ENCODE assay signal across 20 cellular contexts in genomic region chr2:18433872-18434271, GRCh38.
DNase-seq lines count a peak whose midpoint lies in the region; ATAC-seq, FAIRE-seq and TF ChIP-seq lines count a peak whose summit lies in the region.
"Had no signal": no experiment of that assay in that cellular context is flagged by ENCODE, and none has a peak within 500 bp of the region (broad histone marks: within the 10 kb centered on the region; RNA-seq: fewer than 3 reads in every experiment).

No MANE protein-coding gene starts in this region.

- H3K27me3 ChIP-seq in K562 (ENCODE audit: control insufficient read depth in 2 of 2, insufficient read depth in 2 of 2, low read length in 2 of 2) (no peaks in the 10 kb centered on the region), hepatocyte (no peaks in the 10 kb centered on the region)

- intact Hi-C loops in K562 (cut with micrococcal nuclease) = loop anchor here (2.0 kb wide), 2 partner anchors 929 to 1429 kb away; no protein-coding TSS in a partner anchor

- H3K4me3 ChIP-seq in A549 (no peak overlapping the region), K562 (no peak overlapping the region), hepatocyte (no peak overlapping the region)
- H3K4me3 ChIP-seq: HAP-1 had no signal

- BruUV-seq in K562 (replicated peaks; lab: Mats Ljungman, UMichigan) = no TSS peak

- H3K36me3 ChIP-seq in K562 (ENCODE audit: control insufficient read depth, insufficient read depth, low read length) (no peaks in the 10 kb centered on the region), hepatocyte (replicated peaks; ENCODE audit: insufficient read depth, low read depth) (no peaks in the 10 kb centered on the region)
- H3K36me3 ChIP-seq: HAP-1 had no signal

- H3K4me1 ChIP-seq in A549 (no peaks in the 10 kb centered on the region), K562 (replicated peaks in 1 of 2; ENCODE audit: control insufficient read depth in 2 of 2, insufficient read depth in 2 of 2, low read length in 2 of 2) (no peaks in the 10 kb centered on the region), hepatocyte (ENCODE audit: insufficient read depth) (peaks cover 19% of the 10 kb centered on the region)

- no peaks in the 10 kb centered on the region for H3K79me2 ChIP-seq in K562 (ENCODE audit: control insufficient read depth, insufficient read depth, low read length)
- H3K79me2 ChIP-seq in hepatocyte = no peaks in the 10 kb centered on the region

- H3K9me2 ChIP-seq in hepatocyte (replicated peaks; ENCODE audit: insufficient read depth) = no peaks in the 10 kb centered on the region

- H2AFZ ChIP-seq in K562 (ENCODE audit: low read depth, low read length) (no peak overlapping the region), hepatocyte (no peak overlapping the region)

- H4K20me1 ChIP-seq in K562 (replicated peaks; ENCODE audit: control insufficient read depth, insufficient read depth, low read length) (no peaks in the 10 kb centered on the region), hepatocyte (ENCODE audit: insufficient read depth, poor library complexity, severe bottlenecking) (no peaks in the 10 kb centered on the region)

- TF ChIP-seq EP300 in A549 (IDR thresholded peaks at IDR 0.05) (no peak), K562 (IDR thresholded peaks at IDR 0.05; ENCODE audit: low read length) (no peak)

- ATAC-seq in A549 (no peak), K562 (no peak), HG02970 (IDR thresholded peaks at IDR 0.05; ENCODE audit: low FRiP score, unreplicated experiment) (no peak)

- H3K27ac ChIP-seq in A549 (no peak overlapping the region), K562 (ENCODE audit: extremely low read depth, low read depth, low read length) (no peak overlapping the region), hepatocyte (no peak overlapping the region)

- POLR2A ChIA-PET in A549 (lab: Yijun Ruan, JAX) = no interaction called here
- POLR2A ChIA-PET in K562 (lab: Yijun Ruan, JAX) = no interaction called here

- FAIRE-seq in A549 (lab: Jason Lieb, UNC) (no peak), K562 (lab: Jason Lieb, UNC) (no peak)
- FAIRE-seq: GM12891, GM18507, H54 had no signal

- no peaks in the 10 kb centered on the region for H3K9me3 ChIP-seq in A549
- H3K9me3 ChIP-seq in K562 (replicated peaks; ENCODE audit: control insufficient read depth, insufficient read depth, low read depth, low read length) = no peaks in the 10 kb centered on the region
- H3K9me3 ChIP-seq in hepatocyte (ENCODE audit: low read depth) = no peaks in the 10 kb centered on the region
- H3K9me3 ChIP-seq: HAP-1 had no signal

- in situ Hi-C loops in K562 (cut with MboI) = loop anchor here (5.0 to 25.0 kb wide), 2 partner anchors 928 to 1428 kb away; partner anchors contain the start of gene OSR1

- TF ChIP-seq CTCF in A549 (IDR thresholded peaks at IDR 0.05) (no peak), K562 (IDR thresholded peaks at IDR 0.05 in 2 of 3, conservative IDR thresholded peaks at IDR 0.05 in 1 of 3; ENCODE audit: insufficient read depth in 2 of 3, low read depth in 1 of 3, low read length in 3 of 3) (no peak), hepatocyte (IDR thresholded peaks at IDR 0.05; ENCODE audit: poor library complexity) (no peak)

- H3K4me2 ChIP-seq in A549 = no peak overlapping the region
- H3K4me2 ChIP-seq in K562 (ENCODE audit: insufficient read depth, low read length) = no peak overlapping the region
- H3K4me2 ChIP-seq in hepatocyte = peak overlapping the region; percentile 13

- H3K9me1 ChIP-seq in K562 (ENCODE audit: control insufficient read depth, insufficient read depth, low read length) = no peaks in the 10 kb centered on the region

- no peak for TF ChIP-seq RAD21 in A549 (conservative IDR thresholded peaks at IDR 0.05 in 1 of 2, IDR thresholded peaks at IDR 0.05 in 1 of 2)
- TF ChIP-seq RAD21 in K562 (CRISPR knock-in tag; conservative IDR thresholded peaks at IDR 0.05 in 1 of 2, IDR thresholded peaks at IDR 0.05 in 1 of 2) = no peak

- DNase-seq in A549 (ENCODE audit: low read depth in 1 of 2, low spot score in 1 of 2) (no peak), K562 (ENCODE audit: extremely low read depth in 1 of 4, low spot score in 3 of 4) (no peak), hepatocyte (ENCODE audit: low spot score) (no peak), foreskin melanocyte (no peak), NCI-H748 treated with DMSO at 0.1 percent for 48 hours (lab: John Stamatoyannopoulos, UW) (no peak)
- DNase-seq: 8988T; C1 segment of cervical spinal cord; Calu3; CD4-positive, alpha-beta memory T cell; COR-L47; DMS53; DMS79 treated with DMSO at 0.1 percent for 48 hours; GF-D8; GOT3; HFFc6 had no signal

- WGBS in A549 (ENCODE audit: missing lambda C conversion rate) = 17% methylated on average over 1 of the region's 1 CpG
- 0% methylated on average over 1 of the region's 1 CpG for WGBS in K562 (ENCODE audit: insufficient coverage, low coverage, missing lambda C conversion rate)
- WGBS in hepatocyte (ENCODE audit: low lambda C conversion rate, missing lambda C conversion rate) = 82% methylated on average over 1 of the region's 1 CpG

- CTCF ChIA-PET in A549 (lab: Yijun Ruan, JAX) (no interaction called here), K562 (lab: Yijun Ruan, JAX; ENCODE audit: low intra/inter-chr PET ratio) (no interaction called here)

- no peak overlapping the region for H3K9ac ChIP-seq in K562 (ENCODE audit: insufficient read depth in 1 of 2, low read depth in 2 of 2, low read length in 2 of 2)

- TF ChIP-seq POLR2A in A549 (IDR thresholded peaks at IDR 0.05; ENCODE audit: low read length) = no peak
- TF ChIP-seq POLR2A in K562 (conservative IDR thresholded peaks at IDR 0.05) = no peak

TF ChIP-seq in A549, 52 proteins besides CTCF, POLR2A, EP300 and RAD21:
- TF ChIP-seq CBX8 (IDR thresholded peaks at IDR 0.05) (no peak), MAFK (IDR thresholded peaks at IDR 0.05; ENCODE audit: partially characterized antibody) (peak; percentile 57), ZC3H11A (IDR thresholded peaks at IDR 0.05) (no peak)

TF ChIP-seq in K562, 482 proteins besides CTCF, POLR2A, EP300 and RAD21:
- no peak for TF ChIP-seq TBL1XR1 (IDR thresholded peaks at IDR 0.05; ENCODE audit: low read length in 2 of 2)
- TF ChIP-seq BACH1 (tag; IDR thresholded peaks at IDR 0.05) = no peak
- TF ChIP-seq, protein P1, sequence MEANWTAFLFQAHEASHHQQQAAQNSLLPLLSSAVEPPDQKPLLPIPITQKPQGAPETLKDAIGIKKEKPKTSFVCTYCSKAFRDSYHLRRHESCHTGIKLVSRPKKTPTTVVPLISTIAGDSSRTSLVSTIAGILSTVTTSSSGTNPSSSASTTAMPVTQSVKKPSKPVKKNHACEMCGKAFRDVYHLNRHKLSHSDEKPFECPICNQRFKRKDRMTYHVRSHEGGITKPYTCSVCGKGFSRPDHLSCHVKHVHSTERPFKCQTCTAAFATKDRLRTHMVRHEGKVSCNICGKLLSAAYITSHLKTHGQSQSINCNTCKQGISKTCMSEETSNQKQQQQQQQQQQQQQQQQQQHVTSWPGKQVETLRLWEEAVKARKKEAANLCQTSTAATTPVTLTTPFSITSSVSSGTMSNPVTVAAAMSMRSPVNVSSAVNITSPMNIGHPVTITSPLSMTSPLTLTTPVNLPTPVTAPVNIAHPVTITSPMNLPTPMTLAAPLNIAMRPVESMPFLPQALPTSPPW (CRISPR knock-in tag; IDR thresholded peaks at IDR 0.05) = no peak
- no peak for TF ChIP-seq ZNF121 (CRISPR knock-in tag; conservative IDR thresholded peaks at IDR 0.05)
- no peak for TF ChIP-seq CHD4 (IDR thresholded peaks at IDR 0.05; ENCODE audit: insufficient read depth, insufficient replicate concordance, low read depth, low read length, poor library complexity, severe bottlenecking)
- TF ChIP-seq MED1 (CRISPR knock-in tag; IDR thresholded peaks at IDR 0.05; ENCODE audit: borderline replicate concordance) = no peak
- TF ChIP-seq ZNF316 (IDR thresholded peaks at IDR 0.05) = peak; percentile 59; the same call in 1 of the 2 replicates
TF ChIP-seq in K562: peak in this region for 1.

Comparison
In these comparisons a context has a peak if more than half of its experiments do, and no peak if none do; other contexts are left out.
1. Of the 35 proteins assayed by ChIP-seq in both K562 and A549: peak only in K562: none; only in A549: MAFK; in both: none; in neither: 34.